ENCODE assay signal across 8 cellular contexts in the genomic region with DNA sequence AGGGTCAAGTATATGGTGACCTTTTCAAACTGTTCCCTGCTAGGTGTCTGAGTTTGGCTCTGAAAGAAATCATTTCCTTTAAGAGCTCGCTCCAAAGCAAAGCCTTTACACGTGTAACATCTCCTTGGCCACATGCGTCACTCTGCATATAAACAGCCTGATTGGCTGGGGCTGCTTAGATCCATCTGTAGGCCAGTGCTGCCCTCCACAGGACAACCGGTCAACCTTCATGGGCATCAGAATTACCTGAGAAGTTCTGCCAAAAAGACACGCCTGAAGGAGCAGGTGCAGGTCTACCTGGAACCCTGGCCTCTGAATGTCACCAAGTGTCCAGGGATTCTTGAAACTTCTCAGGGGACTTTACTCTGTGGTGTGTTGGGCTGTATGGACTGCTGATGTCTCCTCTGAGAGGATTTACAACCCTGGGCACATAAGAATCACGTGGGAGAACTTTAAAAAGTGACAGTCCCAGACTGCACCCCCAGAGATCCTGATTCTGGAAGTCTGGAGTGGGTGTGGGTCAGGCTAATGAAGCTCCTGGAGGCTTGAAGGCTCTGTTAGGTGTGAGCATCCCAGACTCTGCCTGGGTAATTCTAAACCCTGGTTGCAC.
DNase-seq lines count a peak whose midpoint lies in the region; ATAC-seq, FAIRE-seq and TF ChIP-seq lines count a peak whose summit lies in the region.

No MANE protein-coding gene starts in this region.

- no TSS peak for BruUV-seq in A673 (replicated peaks; lab: Mats Ljungman, UMichigan)

- intact Hi-C loops in A673 (cut with micrococcal nuclease; ENCODE audit: unreplicated experiment): loop anchor here (1.0 kb wide), 1 partner anchor 499 kb away; no protein-coding TSS in a partner anchor

- CTCF ChIA-PET in A673 (lab: Charles Lee): interaction anchor here (0.6 to 2.2 kb wide), 5 partner anchors 496 to 508 kb away, joined by 4 to 22 read pairs (median 14); partner anchors contain the start of gene GADD45G
- CTCF ChIA-PET in WTC11 (lab: Charles Lee): interaction anchor here (0.6 to 5.1 kb wide), 20 partner anchors 33 to 673 kb away, joined by 3 to 157 read pairs (median 4); partner anchors contain the start of gene GADD45G

- no peak overlapping the region for H3K27ac Mint-ChIP-seq in WTC11

- FAIRE-seq in bronchial epithelial cell (lab: Jason Lieb, UNC): peak; percentile 93
- FAIRE-seq in islet of Langerhans (lab: Jason Lieb, UNC): peak; percentile 99

- H3K36me3 ChIP-seq in A673 (ENCODE audit: insufficient read depth, low read length, poor library complexity, severe bottlenecking) (no peaks in the 10 kb centered on the region), bronchial epithelial cell (ENCODE audit: control insufficient read depth, insufficient read depth, low read length) (no peaks in the 10 kb centered on the region)

- H3K27me3 Mint-ChIP-seq in WTC11 (ENCODE audit: low read depth): no peaks in the 10 kb centered on the region

- no peaks in the 10 kb centered on the region for H3K9me3 ChIP-seq in A673 (ENCODE audit: low read depth, low read length, poor library complexity, severe bottlenecking)

- peak; percentile 81 for DNase-seq in A673 (ENCODE audit: low spot score)
- peak; percentile 85 for DNase-seq in NCI-H2107 treated with DMSO at 0.1 percent for 48 hours (lab: John Stamatoyannopoulos, UW; ENCODE audit: unreplicated experiment)
- DNase-seq in WTC11 (ENCODE audit: low spot score): peak; percentile 80
- DNase-seq in bronchial epithelial cell (ENCODE audit: low read depth): peak; percentile 88
- peak; percentile 39 to 51 for DNase-seq in stimulated activated CD4-positive, alpha-beta T cell treated with anti-CD3 and anti-CD28 coated beads, Interleukin-1b, Interleukin-23, amount 100 ng/mL, for 1 hour (ENCODE audit: low read depth in 2 of 2)

- H3K27me3 ChIP-seq in A673 (replicated peaks; ENCODE audit: insufficient read depth, low read depth, low read length, poor library complexity) (no peaks in the 10 kb centered on the region), bronchial epithelial cell (ENCODE audit: control insufficient read depth, insufficient read depth, low read length) (peaks cover 2% of the 10 kb centered on the region)

- peaks cover 3% of the 10 kb centered on the region; the same call in 1 of the 2 replicates for H3K4me1 Mint-ChIP-seq in WTC11

- POLR2A ChIA-PET in A673 (lab: Charles Lee; ENCODE audit: low non-redundant PET) (no interaction called here), WTC11 (lab: Charles Lee) (interaction anchor here (0.6 kb wide), 1 partner anchor 10 kb away, joined by 3 read pairs; no protein-coding TSS in a partner anchor)

- H3K4me1 ChIP-seq in A673 (ENCODE audit: insufficient read depth, low read length, poor library complexity, severe bottlenecking): no peaks in the 10 kb centered on the region

- no peak overlapping the region for H3K27ac ChIP-seq in A673 (ENCODE audit: low read depth, low read length, poor library complexity, severe bottlenecking)

- no peak overlapping the region for H3K4me3 Mint-ChIP-seq in WTC11

- ATAC-seq in GM18858 (IDR thresholded peaks at IDR 0.05; ENCODE audit: unreplicated experiment): peak; percentile 90
- peak; percentile 96 for ATAC-seq in HG03095 (IDR thresholded peaks at IDR 0.05; ENCODE audit: unreplicated experiment)
- ATAC-seq in WTC11: peak; percentile 99

- H3K9me3 Mint-ChIP-seq in WTC11: no peaks in the 10 kb centered on the region

- H3K36me3 Mint-ChIP-seq in WTC11: no peaks in the 10 kb centered on the region

- TF ChIP-seq CTCF in A673 (conservative IDR thresholded peaks at IDR 0.05; ENCODE audit: low read depth, low read length) (peak; percentile 78), WTC11 (IDR thresholded peaks at IDR 0.05) (peak; percentile 74; the same call in 1 of the 2 replicates), bronchial epithelial cell (IDR thresholded peaks at IDR 0.05; ENCODE audit: insufficient read depth, low read length, severe bottlenecking) (peak; percentile 81)

- H3K4me3 ChIP-seq in A673 (ENCODE audit: low read depth, low read length, poor library complexity, severe bottlenecking) (no peak overlapping the region), bronchial epithelial cell (ENCODE audit: low read depth, low read length) (no peak overlapping the region)

TF ChIP-seq in WTC11, 78 proteins besides CTCF, POLR2A, EP300 and RAD21:
- TF ChIP-seq, protein P1, sequence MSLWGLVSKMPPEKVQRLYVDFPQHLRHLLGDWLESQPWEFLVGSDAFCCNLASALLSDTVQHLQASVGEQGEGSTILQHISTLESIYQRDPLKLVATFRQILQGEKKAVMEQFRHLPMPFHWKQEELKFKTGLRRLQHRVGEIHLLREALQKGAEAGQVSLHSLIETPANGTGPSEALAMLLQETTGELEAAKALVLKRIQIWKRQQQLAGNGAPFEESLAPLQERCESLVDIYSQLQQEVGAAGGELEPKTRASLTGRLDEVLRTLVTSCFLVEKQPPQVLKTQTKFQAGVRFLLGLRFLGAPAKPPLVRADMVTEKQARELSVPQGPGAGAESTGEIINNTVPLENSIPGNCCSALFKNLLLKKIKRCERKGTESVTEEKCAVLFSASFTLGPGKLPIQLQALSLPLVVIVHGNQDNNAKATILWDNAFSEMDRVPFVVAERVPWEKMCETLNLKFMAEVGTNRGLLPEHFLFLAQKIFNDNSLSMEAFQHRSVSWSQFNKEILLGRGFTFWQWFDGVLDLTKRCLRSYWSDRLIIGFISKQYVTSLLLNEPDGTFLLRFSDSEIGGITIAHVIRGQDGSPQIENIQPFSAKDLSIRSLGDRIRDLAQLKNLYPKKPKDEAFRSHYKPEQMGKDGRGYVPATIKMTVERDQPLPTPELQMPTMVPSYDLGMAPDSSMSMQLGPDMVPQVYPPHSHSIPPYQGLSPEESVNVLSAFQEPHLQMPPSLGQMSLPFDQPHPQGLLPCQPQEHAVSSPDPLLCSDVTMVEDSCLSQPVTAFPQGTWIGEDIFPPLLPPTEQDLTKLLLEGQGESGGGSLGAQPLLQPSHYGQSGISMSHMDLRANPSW (CRISPR knock-in tag; conservative IDR thresholded peaks at IDR 0.05; ENCODE audit: low read depth): no peak
- TF ChIP-seq MAX (CRISPR knock-in tag; IDR thresholded peaks at IDR 0.05) (peak; percentile 77; the same call in 1 of the 2 replicates), FOXP1 (CRISPR knock-in tag; IDR thresholded peaks at IDR 0.05; ENCODE audit: borderline replicate concordance) (no peak)
